Comparison of ENCODE assay signal across 22 cellular contexts in the genomic region with DNA sequence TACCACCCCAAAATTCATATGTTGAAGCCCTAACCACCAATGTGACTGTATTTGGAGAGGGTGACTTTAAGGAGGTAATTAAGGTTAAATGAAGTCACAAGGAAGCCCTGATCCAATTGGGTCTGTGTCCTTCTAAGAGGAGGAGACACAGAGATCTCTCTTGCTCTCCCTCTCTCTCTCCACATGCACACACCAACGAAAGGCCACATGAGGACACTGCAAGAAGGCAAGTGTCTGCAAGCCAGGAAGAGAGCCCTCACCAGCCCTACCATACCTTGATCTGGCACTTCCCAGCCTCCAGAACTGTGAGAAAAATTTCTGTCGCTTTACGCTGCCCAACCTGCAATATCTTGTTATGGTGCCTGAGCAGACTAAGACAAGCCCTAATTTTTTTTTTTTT. TPM values are rescaled to one million over a fixed set of nuclear protein-coding genes. Genes with fewer than 3 reads are reported as not detected.
DNase-seq lines count a peak whose midpoint lies in the region; FAIRE-seq and TF ChIP-seq lines count a peak whose summit lies in the region.
"Had no signal": no experiment of that assay in that cellular context is flagged by ENCODE, and none has a peak within 500 bp of the region (broad histone marks: within the 10 kb centered on the region; RNA-seq: fewer than 3 reads in every experiment).

No MANE protein-coding gene starts in this region.

- H2BK20ac ChIP-seq in H1 (ENCODE audit: low read length): no peak overlapping the region

- 0 out of 2 replicates have a peak overlapping the region, but pooled peaks have one; percentile 19 for H2AFZ ChIP-seq in H1 (ENCODE audit: low read length)
- H2AFZ ChIP-seq in keratinocyte (ENCODE audit: control insufficient read depth, low read length): peak overlapping the region; percentile 33
- H2AFZ ChIP-seq in SK-N-SH (ENCODE audit: low read depth): no peak overlapping the region
- H2AFZ ChIP-seq: GM23248 had no signal

- H4K20me1 ChIP-seq in H1 (replicated peaks in 1 of 2; ENCODE audit: control insufficient read depth in 1 of 2, insufficient read depth in 2 of 2, low read length in 2 of 2) (no peaks in the 10 kb centered on the region), keratinocyte (ENCODE audit: control insufficient read depth, extremely low read depth, insufficient read depth, low read length) (no peaks in the 10 kb centered on the region), SK-N-SH (ENCODE audit: insufficient read depth) (no peaks in the 10 kb centered on the region)
- H4K20me1 ChIP-seq: BLaER1 treated with 17β-estradiol and CSF1 and Interleukin-3, amounts not matched to agents 10 nM and 100 nM had no signal

- peak overlapping the region; percentile 14 for H2BK120ac ChIP-seq in H1 (replicated peaks; ENCODE audit: low read depth, low read length)

- H3K9me3 ChIP-seq in cardiac muscle cell (ENCODE audit: low read depth) (no peaks in the 10 kb centered on the region), left ventricle myocardium inferior (replicated peaks) (peaks cover 8% of the 10 kb centered on the region), H1 (ENCODE audit: insufficient read depth in 2 of 2, low read depth in 1 of 2, low read length in 1 of 2) (no peaks in the 10 kb centered on the region), keratinocyte (ENCODE audit: control insufficient read depth, low read depth, low read length) (no peaks in the 10 kb centered on the region), SK-N-SH (no peaks in the 10 kb centered on the region)
- H3K9me3 ChIP-seq: MG63 had no signal

- no peaks in the 10 kb centered on the region for H3K23me2 ChIP-seq in H1 (ENCODE audit: low read depth, low read length)

- H3K56ac ChIP-seq in H1 (replicated peaks; ENCODE audit: insufficient read length, low read depth, low read length): no peak overlapping the region

- H3K9me1 ChIP-seq in keratinocyte (ENCODE audit: control insufficient read depth, extremely low read depth, insufficient read depth, low read length): no peaks in the 10 kb centered on the region

- no peak overlapping the region for H3K14ac ChIP-seq in H1 (ENCODE audit: insufficient read length)

- H3K4me1 Mint-ChIP-seq in nephron progenitor cell: peaks cover 75% of the 10 kb centered on the region

- DNase-seq in cardiac muscle cell (ENCODE audit: low read depth in 1 of 2, low spot score in 1 of 2) (no peak), left ventricle myocardium inferior (no peak), H1 (ENCODE audit: low read depth in 1 of 2, low spot score in 2 of 2) (no peak), keratinocyte (ENCODE audit: low read depth, low spot score) (no peak), nephron progenitor cell (no peak), SK-N-SH (no peak)
- DNase-seq in activated T-cell treated with anti-CD3 and anti-CD28 coated beads, Interleukin-2, amount 50 U/mL, for 48 hours: no peak
- DNase-seq: CD4-positive, alpha-beta T cell; GM23248; HCEC 1CT; IMR-90; KG1; MG63; NCI-H1105 treated with DMSO at 0.1 percent for 48 hours; NCI-H146; NCI-H2029; NCI-H446 treated with DMSO at 0.1 percent for 48 hours; NCI-H526 had no signal

- H3K4me3 ChIP-seq in cardiac muscle cell: no peak overlapping the region
- H3K4me3 ChIP-seq in left ventricle myocardium inferior: no peak overlapping the region
- peak overlapping the region in 1 of 4 experiments; percentile 50; a peak in 1 of 8 replicates for H3K4me3 ChIP-seq in H1 (ENCODE audit: extremely low read depth in 1 of 4, insufficient read depth in 2 of 4, low read depth in 3 of 4, low read length in 4 of 4)
- no peak overlapping the region for H3K4me3 ChIP-seq in keratinocyte (ENCODE audit: control insufficient read depth in 2 of 3, extremely low read depth in 1 of 3, insufficient read depth in 2 of 3, low read depth in 1 of 3, low read length in 3 of 3)
- H3K4me3 ChIP-seq in SK-N-SH (ENCODE audit: low read depth in 2 of 2, low read length in 1 of 2): no peak overlapping the region
- H3K4me3 ChIP-seq: BLaER1 treated with 17β-estradiol and CSF1 and Interleukin-3, amounts not matched to agents 10 nM and 100 nM; GM23248; MG63 had no signal

- intact Hi-C loops in left ventricle myocardium inferior (cut with micrococcal nuclease): no loop called here

- H3K79me2 ChIP-seq in H1 (ENCODE audit: control insufficient read depth in 1 of 2, insufficient read depth in 2 of 2, low read length in 2 of 2) (no peaks in the 10 kb centered on the region), keratinocyte (ENCODE audit: control insufficient read depth, insufficient read depth, low read length) (no peaks in the 10 kb centered on the region), SK-N-SH (ENCODE audit: insufficient read depth) (no peaks in the 10 kb centered on the region)

- no peak overlapping the region for H2BK15ac ChIP-seq in H1 (ENCODE audit: low read length)

- H2BK12ac ChIP-seq in H1 (ENCODE audit: low read depth, low read length): peak overlapping the region; percentile 32; the same call in 1 of the 2 replicates

- H3F3A ChIP-seq in SK-N-SH (replicated peaks; ENCODE audit: insufficient read depth): no peaks in the 10 kb centered on the region

- no peak overlapping the region for H4K5ac ChIP-seq in H1 (ENCODE audit: insufficient read length, low read depth, low read length)

- WGBS in H1 (ENCODE audit: extremely low coverage in 1 of 2, insufficient coverage in 1 of 2, insufficient read length in 1 of 2, insufficient replicate concordance in 2 of 2, low coverage in 1 of 2, low lambda C conversion rate in 2 of 2, missing lambda C conversion rate in 1 of 2), 2 experiments: 56% methylated on average over 3 of the region's 3 CpGs; no CpG with 5 or more reads in 1 of the 2 experiments
- WGBS in SK-N-SH (ENCODE audit: low lambda C conversion rate): 83% methylated on average over 3 of the region's 3 CpGs

- peak overlapping the region; percentile 5 to 69 (median 34); a peak in 3 of 7 replicates for H3K9ac ChIP-seq in H1 (replicated peaks in 1 of 4; ENCODE audit: extremely low read depth in 1 of 4, low read depth in 3 of 4, low read length in 3 of 4)
- no peak overlapping the region for H3K9ac ChIP-seq in keratinocyte (ENCODE audit: control insufficient read depth, extremely low read depth, insufficient read depth, low read length)
- no peak overlapping the region for H3K9ac ChIP-seq in SK-N-SH
- H3K9ac ChIP-seq: BLaER1 treated with 17β-estradiol and CSF1 and Interleukin-3, amounts not matched to agents 10 nM and 100 nM; GM23248 had no signal

- no peaks in the 10 kb centered on the region for H3K9me3 Mint-ChIP-seq in nephron progenitor cell
- H3K9me3 Mint-ChIP-seq: CD4-positive, alpha-beta T cell had no signal

- CTCF ChIA-PET in H1 (lab: Charles Lee; ENCODE audit: partially characterized antibody) (no interaction called here), SK-N-SH (lab: Yijun Ruan, JAX) (interaction anchor here (1.1 kb wide), 1 partner anchor 125 kb away, joined by 3 read pairs; no protein-coding TSS in a partner anchor)

- peak overlapping the region; percentile 41 for H3K18ac ChIP-seq in H1 (ENCODE audit: extremely low read depth, low read length)

- TF ChIP-seq RAD21 in H1 (IDR thresholded peaks at IDR 0.05 in 1 of 2, conservative IDR thresholded peaks at IDR 0.05 in 1 of 2; ENCODE audit: low read depth in 2 of 2, low read length in 2 of 2): peak; percentile 1 to 16; a peak in 1 of 4 replicates
- TF ChIP-seq RAD21 in SK-N-SH (IDR thresholded peaks at IDR 0.05; ENCODE audit: low read length): no peak

- peaks cover 67% of the 10 kb centered on the region for H3K4me1 ChIP-seq in cardiac muscle cell (ENCODE audit: low read depth)
- H3K4me1 ChIP-seq in left ventricle myocardium inferior: no peaks in the 10 kb centered on the region
- H3K4me1 ChIP-seq in H1 (replicated peaks in 1 of 4; ENCODE audit: control insufficient read depth in 3 of 4, insufficient read depth in 4 of 4, low read length in 3 of 4): peaks cover 0 to 31% (median 12%) of the 10 kb centered on the region in 4 experiments; a peak in 5 of 7 replicates
- no peaks in the 10 kb centered on the region for H3K4me1 ChIP-seq in keratinocyte (ENCODE audit: control insufficient read depth, extremely low read depth, insufficient read depth, low read length)
- H3K4me1 ChIP-seq in SK-N-SH (ENCODE audit: control insufficient read depth in 1 of 2, insufficient read depth in 2 of 2, low read depth in 1 of 2, low read length in 1 of 2): peaks cover 0 to 49% of the 10 kb centered on the region in 2 experiments; a peak in 2 of 4 replicates

- no peak overlapping the region for H3K4ac ChIP-seq in H1 (replicated peaks; ENCODE audit: insufficient read length, low read depth, low read length)

- H3K4me3 Mint-ChIP-seq in nephron progenitor cell: no peak overlapping the region
- H3K4me3 Mint-ChIP-seq: CD4-positive, alpha-beta T cell had no signal

- no peak overlapping the region for H3K4me2 ChIP-seq in H1 (ENCODE audit: insufficient read depth in 1 of 2, low read depth in 2 of 2, low read length in 2 of 2)
- H3K4me2 ChIP-seq in keratinocyte (ENCODE audit: control insufficient read depth, extremely low read depth, insufficient read depth, low read depth, low read length): no peak overlapping the region
- H3K4me2 ChIP-seq in SK-N-SH: no peak overlapping the region
- H3K4me2 ChIP-seq: BLaER1 treated with 17β-estradiol and CSF1 and Interleukin-3, amounts not matched to agents 10 nM and 100 nM had no signal

- no peak overlapping the region for H2AK5ac ChIP-seq in H1 (ENCODE audit: low read depth, low read length)

- no peak overlapping the region for H3K23ac ChIP-seq in H1 (ENCODE audit: insufficient read length)

- H3K36me3 ChIP-seq in cardiac muscle cell: no peaks in the 10 kb centered on the region
- H3K36me3 ChIP-seq in left ventricle myocardium inferior: no peaks in the 10 kb centered on the region
- H3K36me3 ChIP-seq in H1 (ENCODE audit: control insufficient read depth in 2 of 4, insufficient read depth in 4 of 4, low read length in 3 of 4): no peaks in the 10 kb centered on the region
- no peaks in the 10 kb centered on the region for H3K36me3 ChIP-seq in keratinocyte (ENCODE audit: control insufficient read depth in 2 of 2, extremely low read depth in 1 of 2, insufficient read depth in 2 of 2, low read length in 2 of 2)
- peaks cover 0 to 2% of the 10 kb centered on the region in 2 experiments for H3K36me3 ChIP-seq in SK-N-SH (replicated peaks in 1 of 2; ENCODE audit: control insufficient read depth in 1 of 2, insufficient read depth in 2 of 2, low read length in 1 of 2)
- H3K36me3 ChIP-seq: BLaER1 treated with 17β-estradiol and CSF1 and Interleukin-3, amounts not matched to agents 10 nM and 100 nM; MG63 had no signal

- H3K9me2 ChIP-seq in SK-N-SH: no peaks in the 10 kb centered on the region

- H3K36me3 Mint-ChIP-seq in nephron progenitor cell (ENCODE audit: low read depth): no peaks in the 10 kb centered on the region

- no peak overlapping the region for H3K27ac Mint-ChIP-seq in nephron progenitor cell
- H3K27ac Mint-ChIP-seq: CD4-positive, alpha-beta T cell had no signal

- FAIRE-seq in H1 (lab: Jason Lieb, UNC) (peak; percentile 19), keratinocyte (lab: Jason Lieb, UNC) (no peak)
- FAIRE-seq: A204.1, D721Med, GM18507 had no signal

- H4K91ac ChIP-seq in H1 (replicated peaks; ENCODE audit: insufficient read length, low read length): peak overlapping the region; percentile 0

- H4K8ac ChIP-seq in H1 (ENCODE audit: extremely low read depth, insufficient read depth, low read length): no peak overlapping the region

- POLR2A ChIA-PET in H1 (lab: Charles Lee; ENCODE audit: partially characterized antibody): no interaction called here
- POLR2A ChIA-PET in SK-N-SH (lab: Yijun Ruan, JAX): interaction anchor here (0.7 to 1.1 kb wide), 3 partner anchors 65 to 565 kb away, joined by 3 read pairs; no protein-coding TSS in a partner anchor

- H3K79me1 ChIP-seq in H1 (ENCODE audit: low read depth, low read length): no peaks in the 10 kb centered on the region

- H3K27me3 ChIP-seq in cardiac muscle cell (no peaks in the 10 kb centered on the region), left ventricle myocardium inferior (ENCODE audit: low read depth) (no peaks in the 10 kb centered on the region), H1 (replicated peaks in 1 of 4; ENCODE audit: control insufficient read depth in 3 of 4, extremely low read depth in 1 of 4, insufficient read depth in 3 of 4, low read length in 3 of 4) (no peaks in the 10 kb centered on the region), keratinocyte (ENCODE audit: control insufficient read depth, extremely low read depth, insufficient read depth, low read length) (no peaks in the 10 kb centered on the region), SK-N-SH (ENCODE audit: insufficient read depth) (no peaks in the 10 kb centered on the region)
- H3K27me3 ChIP-seq: BLaER1 treated with 17β-estradiol and CSF1 and Interleukin-3, amounts not matched to agents 10 nM and 100 nM; MG63 had no signal

- dilution Hi-C loops in keratinocyte (cut with MboI; ENCODE audit: extremely low pct_ligation_motif_present, low sequenced_read_pairs): no loop called here

- no peak for TF ChIP-seq EP300 in H1 (IDR thresholded peaks at IDR 0.05; ENCODE audit: borderline replicate concordance in 1 of 2, low read depth in 2 of 2, low read length in 2 of 2)
- TF ChIP-seq EP300 in SK-N-SH (IDR thresholded peaks at IDR 0.05; ENCODE audit: borderline replicate concordance in 1 of 2, low read depth in 1 of 2, low read length in 1 of 2): no peak

- no peaks in the 10 kb centered on the region for H3K27me3 Mint-ChIP-seq in nephron progenitor cell (ENCODE audit: low read depth, poor library complexity)
- H3K27me3 Mint-ChIP-seq: CD4-positive, alpha-beta T cell had no signal

- no peak for TF ChIP-seq POLR2A in H1 (IDR thresholded peaks at IDR 0.05; ENCODE audit: control extremely low read depth in 1 of 2, low read depth in 2 of 2, low read length in 2 of 2)

- peak overlapping the region; percentile 89 for H3K27ac ChIP-seq in cardiac muscle cell
- no peak overlapping the region for H3K27ac ChIP-seq in left ventricle myocardium inferior (replicated peaks)
- peak overlapping the region; percentile 71; the same call in 1 of the 2 replicates for H3K27ac ChIP-seq in H1 (ENCODE audit: low read depth, low read length)
- no peak overlapping the region for H3K27ac ChIP-seq in keratinocyte (ENCODE audit: control insufficient read depth, insufficient read depth, low read length)
- peak overlapping the region in 1 of 2 experiments; percentile 100; a peak in 2 of 4 replicates for H3K27ac ChIP-seq in SK-N-SH (ENCODE audit: low read depth in 2 of 2, low read length in 1 of 2)
- H3K27ac ChIP-seq: BLaER1 treated with 17β-estradiol and CSF1 and Interleukin-3, amounts not matched to agents 10 nM and 100 nM; GM23248 had no signal

- H2BK5ac ChIP-seq in H1 (ENCODE audit: low read depth, low read length): peak overlapping the region; percentile 26; the same call in 1 of the 2 replicates

- TF ChIP-seq CTCF in cardiac muscle cell (IDR thresholded peaks at IDR 0.05; ENCODE audit: low read depth, low read length): no peak
- TF ChIP-seq CTCF in left ventricle myocardium inferior (IDR thresholded peaks at IDR 0.05; ENCODE audit: borderline replicate concordance): no peak
- no peak for TF ChIP-seq CTCF in H1 (IDR thresholded peaks at IDR 0.05; ENCODE audit: control extremely low read depth in 1 of 3, insufficient read depth in 1 of 3, low read depth in 1 of 3, low read length in 3 of 3)
- no peak for TF ChIP-seq CTCF in keratinocyte (optimal IDR thresholded peaks at IDR 0.05 in 1 of 3, IDR thresholded peaks at IDR 0.05 in 1 of 3, conservative IDR thresholded peaks at IDR 0.05 in 1 of 3; ENCODE audit: extremely low read depth in 1 of 3, insufficient read depth in 2 of 3, low read length in 3 of 3)
- TF ChIP-seq CTCF in nephron progenitor cell (IDR thresholded peaks at IDR 0.05): no peak
- TF ChIP-seq CTCF in SK-N-SH (IDR thresholded peaks at IDR 0.05): no peak

RNA-seq across cellular contexts. Expression of a gene that starts 56.0 kb away (rescaled TPM):
- total RNA-seq in cardiac muscle cell (270 and 489 TPM in 2 replicates), left ventricle myocardium inferior (805 TPM)
- polyA plus RNA-seq in cardiac muscle cell (247 and 317 TPM in 2 replicates), H1 (2011; rRNA removed) (4.7 and 7.5 TPM in 2 replicates), keratinocyte (1.7 to 5.8 TPM (median 4.5 TPM) in 3 replicates), SK-N-SH (2012; rRNA removed) (0.58 and 1.2 TPM in 2 replicates)
- 10.5 TPM in 2 replicates for total RNA-seq in H1 (2021; fragmentation: NEBNext Ultra II Directional; extraction: Animal tissue kit (Norgen Biotek cat#: 25700))
- 7.9 TPM for polyA plus RNA-seq in H1 (2011; cell fraction: cytosol; rRNA removed)
- polyA plus RNA-seq in H1 (2011; cell fraction: nucleus; rRNA removed): 12.0 TPM
- 5.3 to 7.8 TPM (median 6.0 TPM) in 4 replicates for polyA plus RNA-seq in H1 (2012, experiment 1 of 2)
- 0.46 TPM for polyA plus RNA-seq in H1 (2012, experiment 2 of 2)
- 7.6 TPM for polyA plus RNA-seq in H1 (2013, experiment 1 of 2)
- 8.1 TPM for polyA plus RNA-seq in H1 (2013, experiment 2 of 2)
- polyA minus RNA-seq in H1 (2011; rRNA and poly(A)+ RNA removed): 24.5 and 43.9 TPM in 2 replicates
- polyA minus RNA-seq in H1 (2011; cell fraction: cytosol; rRNA and poly(A)+ RNA removed): 10.2 TPM
- polyA minus RNA-seq in H1 (2011; cell fraction: nucleus; rRNA and poly(A)+ RNA removed): 55.6 TPM
- polyA plus RNA-seq in keratinocyte (2011; ENCODE audit: low read depth): 24.1 TPM
- 3.0 and 6.2 TPM in 2 replicates for polyA plus RNA-seq in keratinocyte (2011; cell fraction: cytosol; rRNA removed)
- 6.1 and 9.3 TPM in 2 replicates for polyA plus RNA-seq in keratinocyte (2011; cell fraction: nucleus; rRNA removed)
- polyA plus RNA-seq in keratinocyte (2012; ENCODE audit: low replicate concordance): 1.8 and 12.6 TPM in 2 replicates
- 3.3 to 9.4 TPM (median 7.0 TPM) in 3 replicates for polyA minus RNA-seq in keratinocyte
- 4.0 TPM for polyA minus RNA-seq in keratinocyte (2011; cell fraction: cytosol; rRNA and poly(A)+ RNA removed)
- polyA minus RNA-seq in keratinocyte (2011; cell fraction: nucleus; rRNA and poly(A)+ RNA removed): 13.3 and 16.4 TPM in 2 replicates
- 1.4 and 2.1 TPM in 2 replicates for polyA plus RNA-seq in SK-N-SH (2012; cell fraction: cytosol; rRNA removed)
- polyA plus RNA-seq in SK-N-SH (2012; cell fraction: nucleus; rRNA removed): 0.66 and 0.97 TPM in 2 replicates
- total RNA-seq: GM23248 had no signal
- polyA plus RNA-seq: GM23248 had no signal

Comparison
In these comparisons a context has a peak if more than half of its experiments do, and no peak if none do; other contexts are left out.
1. H3K27ac ChIP-seq: peak in cardiac muscle cell (single experiment) and H1 (single experiment); none in left ventricle myocardium inferior (single experiment) and keratinocyte (single experiment).
2. H3K9ac ChIP-seq: peak in H1 (4 of 4); none in keratinocyte (single experiment) and SK-N-SH (single experiment).